ENCODE assay signal across 10 cellular contexts in genomic region chr11:61023086-61024035, GRCh38. TPM values are rescaled to one million over a fixed set of nuclear protein-coding genes. Genes with fewer than 3 reads are reported as not detected.
DNase-seq lines count a peak whose midpoint lies in the region; ATAC-seq, FAIRE-seq and TF ChIP-seq lines count a peak whose summit lies in the region.
"Had no signal": no experiment of that assay in that cellular context is flagged by ENCODE, and none has a peak within 500 bp of the region (broad histone marks: within the 10 kb centered on the region; RNA-seq: fewer than 3 reads in every experiment).

No MANE protein-coding gene starts in this region.

- H2BK20ac ChIP-seq in H1 (ENCODE audit: low read length) = no peak overlapping the region

- no peak for FAIRE-seq in H1 (lab: Jason Lieb, UNC)

- TF ChIP-seq RAD21 in H1 (IDR thresholded peaks at IDR 0.05 in 1 of 2, conservative IDR thresholded peaks at IDR 0.05 in 1 of 2; ENCODE audit: low read depth in 2 of 2, low read length in 2 of 2) = no peak

- H3K18ac ChIP-seq in H1 (ENCODE audit: extremely low read depth, low read length) = no peak overlapping the region

- H2AK5ac ChIP-seq in H1 (ENCODE audit: low read depth, low read length) = no peak overlapping the region

- no peak overlapping the region for H4K8ac ChIP-seq in H1 (ENCODE audit: extremely low read depth, insufficient read depth, low read length)

- no peak overlapping the region for H3K9ac ChIP-seq in H1 (replicated peaks in 1 of 4; ENCODE audit: extremely low read depth in 1 of 4, low read depth in 3 of 4, low read length in 3 of 4)

- H4K91ac ChIP-seq in H1 (replicated peaks; ENCODE audit: insufficient read length, low read length) = no peak overlapping the region

- no peak overlapping the region for H2BK5ac ChIP-seq in H1 (ENCODE audit: low read depth, low read length)

- DNase-seq in Right ventricle myocardium superior = peak; percentile 30
- no peak for DNase-seq in cardiac septum (ENCODE audit: low spot score)
- DNase-seq in activated CD8-positive, alpha-beta memory T cell treated with anti-CD3 and anti-CD28 coated beads, Interleukin-2, amount 50 U/mL, for 24 hours (ENCODE audit: extremely low read depth) = peak; percentile 60
- no peak for DNase-seq in H1 (ENCODE audit: low read depth in 1 of 2, low spot score in 2 of 2)
- DNase-seq: foreskin melanocyte had no signal

- H3K79me1 ChIP-seq in H1 (ENCODE audit: low read depth, low read length) = no peaks in the 10 kb centered on the region

- peaks cover 7% of the 10 kb centered on the region; the same call in 1 of the 2 replicates for H3K23me2 ChIP-seq in H1 (ENCODE audit: low read depth, low read length)

- H2AFZ ChIP-seq in H1 (ENCODE audit: low read length) = no peak overlapping the region

- no peak overlapping the region for H3K14ac ChIP-seq in H1 (ENCODE audit: insufficient read length)

- H3K36me3 ChIP-seq in H1 (ENCODE audit: control insufficient read depth in 2 of 4, insufficient read depth in 4 of 4, low read length in 3 of 4) (no peaks in the 10 kb centered on the region), thymus (ENCODE audit: control insufficient read depth, insufficient read depth) (peaks cover 22% of the 10 kb centered on the region)

- no peak overlapping the region for H3K23ac ChIP-seq in H1 (ENCODE audit: insufficient read length)

- H2BK120ac ChIP-seq in H1 (replicated peaks; ENCODE audit: low read depth, low read length) = no peak overlapping the region

- no peaks in the 10 kb centered on the region for H3K79me2 ChIP-seq in H1 (ENCODE audit: control insufficient read depth in 1 of 2, insufficient read depth in 2 of 2, low read length in 2 of 2)

- H3K4me2 ChIP-seq in H1 (ENCODE audit: insufficient read depth in 1 of 2, low read depth in 2 of 2, low read length in 2 of 2) = no peak overlapping the region

- no peak overlapping the region for H3K27ac ChIP-seq in H1 (ENCODE audit: low read depth, low read length)
- H3K27ac ChIP-seq in thymus (ENCODE audit: low read depth) = peak overlapping the region; percentile 86

- H3K4ac ChIP-seq in H1 (replicated peaks; ENCODE audit: insufficient read length, low read depth, low read length) = no peak overlapping the region

- no peaks in the 10 kb centered on the region for H3K9me3 ChIP-seq in H1 (ENCODE audit: insufficient read depth in 2 of 2, low read depth in 1 of 2, low read length in 1 of 2)
- peaks cover 1% of the 10 kb centered on the region for H3K9me3 ChIP-seq in thymus (ENCODE audit: control insufficient read depth)
- H3K9me3 ChIP-seq: mucosa of descending colon had no signal

- no peak overlapping the region for H4K5ac ChIP-seq in H1 (ENCODE audit: insufficient read length, low read depth, low read length)

- no peak overlapping the region for H3K56ac ChIP-seq in H1 (replicated peaks; ENCODE audit: insufficient read length, low read depth, low read length)

- ATAC-seq in Right ventricle myocardium superior (ENCODE audit: poor library complexity) = no peak
- no peak for ATAC-seq in HG03039 (IDR thresholded peaks at IDR 0.05; ENCODE audit: unreplicated experiment)
- no peak for ATAC-seq in HG03095 (IDR thresholded peaks at IDR 0.05; ENCODE audit: unreplicated experiment)
- ATAC-seq in GM21717 (IDR thresholded peaks at IDR 0.05; ENCODE audit: unreplicated experiment) = no peak
- ATAC-seq: mucosa of descending colon had no signal

- TF ChIP-seq EP300 in H1 (IDR thresholded peaks at IDR 0.05; ENCODE audit: borderline replicate concordance in 1 of 2, low read depth in 2 of 2, low read length in 2 of 2) = no peak

- no peak overlapping the region for H2BK12ac ChIP-seq in H1 (ENCODE audit: low read depth, low read length)

- H4K20me1 ChIP-seq in H1 (replicated peaks in 1 of 2; ENCODE audit: control insufficient read depth in 1 of 2, insufficient read depth in 2 of 2, low read length in 2 of 2) = peaks cover 0 to 2% of the 10 kb centered on the region in 2 experiments

- no peak overlapping the region for H2BK15ac ChIP-seq in H1 (ENCODE audit: low read length)

- WGBS in H1 (ENCODE audit: extremely low coverage in 1 of 2, insufficient coverage in 1 of 2, insufficient read length in 1 of 2, insufficient replicate concordance in 2 of 2, low coverage in 1 of 2, low lambda C conversion rate in 2 of 2, missing lambda C conversion rate in 1 of 2), 2 experiments = 88% methylated on average over 20 of the region's 20 CpGs; no CpG with 5 or more reads in 1 of the 2 experiments
- WGBS in thymus = 86% methylated on average over 20 of the region's 20 CpGs

- CTCF ChIA-PET in H1 (lab: Charles Lee; ENCODE audit: partially characterized antibody) = interaction anchor here (0.6 to 1.4 kb wide), 3 partner anchors 17 to 119 kb away, joined by 3 to 4 read pairs (median 3); no protein-coding TSS in a partner anchor

- intact Hi-C loops in Right ventricle myocardium superior (cut with DNase I) = no loop called here
- intact Hi-C loops in cardiac septum (cut with DNase I) = no loop called here

- H3K4me1 ChIP-seq in H1 (replicated peaks in 1 of 4; ENCODE audit: control insufficient read depth in 3 of 4, insufficient read depth in 4 of 4, low read length in 3 of 4) (peaks cover 0 to 11% (median 6%) of the 10 kb centered on the region in 4 experiments; a peak in 6 of 7 replicates), thymus (ENCODE audit: control insufficient read depth, insufficient read depth, low read length) (peaks cover 64% of the 10 kb centered on the region)

- H3K4me3 ChIP-seq in H1 (ENCODE audit: extremely low read depth in 1 of 4, insufficient read depth in 2 of 4, low read depth in 3 of 4, low read length in 4 of 4) (no peak overlapping the region), thymus (ENCODE audit: low read length) (no peak overlapping the region)
- H3K4me3 ChIP-seq: mucosa of descending colon had no signal

- H3K27me3 ChIP-seq in H1 (replicated peaks in 1 of 4; ENCODE audit: control insufficient read depth in 3 of 4, extremely low read depth in 1 of 4, insufficient read depth in 3 of 4, low read length in 3 of 4) (peaks cover 0 to 7% (median under 1%) of the 10 kb centered on the region in 4 experiments; a peak in 4 of 7 replicates), thymus (ENCODE audit: control insufficient read depth, insufficient read depth) (no peaks in the 10 kb centered on the region)

- no peak for TF ChIP-seq POLR2A in H1 (IDR thresholded peaks at IDR 0.05; ENCODE audit: control extremely low read depth in 1 of 2, low read depth in 2 of 2, low read length in 2 of 2)

- no peak for TF ChIP-seq CTCF in H1 (IDR thresholded peaks at IDR 0.05; ENCODE audit: control extremely low read depth in 1 of 3, insufficient read depth in 1 of 3, low read depth in 1 of 3, low read length in 3 of 3)

- POLR2A ChIA-PET in H1 (lab: Charles Lee; ENCODE audit: partially characterized antibody) = interaction anchor here (1.6 kb wide), 1 partner anchor 8 kb away, joined by 4 read pairs; no protein-coding TSS in a partner anchor

TF ChIP-seq in H1, 55 proteins besides CTCF, POLR2A, EP300 and RAD21:
- TF ChIP-seq NRF1 (IDR thresholded peaks at IDR 0.05; ENCODE audit: low read depth, low read length) = no peak
- peak; percentile 55; the same call in 1 of the 2 replicates for TF ChIP-seq KDM1A (IDR thresholded peaks at IDR 0.05; ENCODE audit: borderline replicate concordance, low read length)
- no peak for TF ChIP-seq CHD1 (IDR thresholded peaks at IDR 0.05; ENCODE audit: low read depth, low read length)

RNA-seq across cellular contexts. Expression of gene CD6, which starts 51.9 kb away (rescaled TPM):
- total RNA-seq in Right ventricle myocardium superior = 0.08 TPM
- total RNA-seq in cardiac septum = 0.86 TPM
- total RNA-seq in H1 (2021; fragmentation: NEBNext Ultra II Directional; extraction: Animal tissue kit (Norgen Biotek cat#: 25700)) = 0.19 TPM in 1 of 2 replicates, not detected in the other
- polyA plus RNA-seq in H1 (2011; rRNA removed) = 0.03 TPM in 2 replicates
- polyA plus RNA-seq in H1 (2011; cell fraction: cytosol; rRNA removed) = not detected
- 0.30 TPM for polyA plus RNA-seq in H1 (2011; cell fraction: nucleus; rRNA removed)
- 0.11 to 0.62 TPM in 2 of 4 replicates, not detected in the others for polyA plus RNA-seq in H1 (2012, experiment 1 of 2)
- not detected for polyA plus RNA-seq in H1 (2012, experiment 2 of 2)
- polyA plus RNA-seq in H1 (2013, experiment 1 of 2) = 0.08 TPM
- polyA plus RNA-seq in H1 (2013, experiment 2 of 2) = 0.04 TPM
- 0.06 TPM in 1 of 2 replicates, not detected in the other for polyA minus RNA-seq in H1 (2011; rRNA and poly(A)+ RNA removed)
- polyA minus RNA-seq in H1 (2011; cell fraction: cytosol; rRNA and poly(A)+ RNA removed) = not detected
- polyA minus RNA-seq in H1 (2011; cell fraction: nucleus; rRNA and poly(A)+ RNA removed) = not detected
- polyA plus RNA-seq in thymus = 74.1 TPM

Comparison
In these comparisons a context has a peak if more than half of its experiments do, and no peak if none do; other contexts are left out.
1. DNase-seq: peak in Right ventricle myocardium superior (single experiment) and activated CD8-positive, alpha-beta memory T cell treated with anti-CD3 and anti-CD28 coated beads, Interleukin-2, amount 50 U/mL, for 24 hours (single experiment); none in cardiac septum (single experiment) and H1 (0 of 2).